1 cellular context compared by ENCODE assay signal in genomic region chrX:149504226-149504914, GRCh38.
TF ChIP-seq lines count a peak whose summit lies in the region.

No MANE protein-coding gene starts in this region.

TF ChIP-seq in K562, 482 proteins besides CTCF, POLR2A, EP300 and RAD21 (continued from another document and continues in another):
- TF ChIP-seq CEBPZ (IDR thresholded peaks at IDR 0.05; ENCODE audit: borderline replicate concordance, low read depth, low read length) (no peak), NFATC3 (IDR thresholded peaks at IDR 0.05) (no peak), MTF1 (CRISPR knock-in tag; IDR thresholded peaks at IDR 0.05; ENCODE audit: borderline replicate concordance) (no peak), TBL1XR1 (IDR thresholded peaks at IDR 0.05; ENCODE audit: low read length in 2 of 2) (no peak), C11orf30 (IDR thresholded peaks at IDR 0.05; ENCODE audit: low read depth) (peak; percentile 8; the same call in 1 of the 2 replicates), SMARCA5 (IDR thresholded peaks at IDR 0.05) (no peak; the same call in 1 of the 2 replicates), ILK (tag; IDR thresholded peaks at IDR 0.05; ENCODE audit: borderline replicate concordance, low read depth) (no peak), CREBBP (IDR thresholded peaks at IDR 0.05; ENCODE audit: low read depth, low read length) (no peak), MBD1 (CRISPR knock-in tag; IDR thresholded peaks at IDR 0.05) (no peak), E2F8 (IDR thresholded peaks at IDR 0.05; ENCODE audit: low read depth, partially characterized antibody) (no peak), CXXC5 (CRISPR knock-in tag; IDR thresholded peaks at IDR 0.05) (no peak), OTX1 (CRISPR knock-in tag; IDR thresholded peaks at IDR 0.05) (no peak), MYC (IDR thresholded peaks at IDR 0.05; ENCODE audit: low read depth, low read length) (no peak), MYC (CRISPR knock-in tag; IDR thresholded peaks at IDR 0.05; ENCODE audit: borderline replicate concordance, low read depth) (no peak), BRCA1 (IDR thresholded peaks at IDR 0.05) (no peak), BRCA1 (CRISPR knock-in tag; IDR thresholded peaks at IDR 0.05) (no peak), FOS (IDR thresholded peaks at IDR 0.05; ENCODE audit: extremely low read depth, insufficient read length) (no peak), TSHZ1 (CRISPR knock-in tag; IDR thresholded peaks at IDR 0.05) (no peak), ZNF3 (CRISPR knock-in tag; IDR thresholded peaks at IDR 0.05) (no peak), CC2D1A (IDR thresholded peaks at IDR 0.05) (0 out of 2 replicates have a peak, but pooled peaks have one; percentile 11), ZBTB9 (CRISPR knock-in tag; IDR thresholded peaks at IDR 0.05) (no peak), CHCHD3 (CRISPR knock-in tag; IDR thresholded peaks at IDR 0.05) (no peak), ZNF318 (IDR thresholded peaks at IDR 0.05; ENCODE audit: borderline replicate concordance in 1 of 2, low read depth in 1 of 2) (no peak), NFIX (CRISPR knock-in tag; IDR thresholded peaks at IDR 0.05; ENCODE audit: low read depth) (no peak), ZNF212 (CRISPR knock-in tag; IDR thresholded peaks at IDR 0.05) (no peak), NR2C1 (IDR thresholded peaks at IDR 0.05) (no peak), NR2C1 (tag; IDR thresholded peaks at IDR 0.05) (no peak), CSDE1 (IDR thresholded peaks at IDR 0.05) (peak in 1 of 2 experiments; percentile 36; a peak in 1 of 4 replicates), RFX1 (IDR thresholded peaks at IDR 0.05) (0 out of 2 replicates have a peak, but pooled peaks have one; percentile 22), POLR3G (IDR thresholded peaks at IDR 0.05; ENCODE audit: extremely low read depth, insufficient read length, insufficient replicate concordance) (no peak), KLF6 (CRISPR knock-in tag; IDR thresholded peaks at IDR 0.05; ENCODE audit: borderline replicate concordance) (no peak), ZNF586 (CRISPR knock-in tag; conservative IDR thresholded peaks at IDR 0.05) (no peak), NELFE (IDR thresholded peaks at IDR 0.05; ENCODE audit: insufficient read depth, insufficient read length) (no peak), ZNF518B (CRISPR knock-in tag; IDR thresholded peaks at IDR 0.05) (no peak), ZNF197 (CRISPR knock-in tag; IDR thresholded peaks at IDR 0.05; ENCODE audit: low read depth) (no peak)
